Comparison of ENCODE assay signal across 8 cellular contexts in the genomic region with DNA sequence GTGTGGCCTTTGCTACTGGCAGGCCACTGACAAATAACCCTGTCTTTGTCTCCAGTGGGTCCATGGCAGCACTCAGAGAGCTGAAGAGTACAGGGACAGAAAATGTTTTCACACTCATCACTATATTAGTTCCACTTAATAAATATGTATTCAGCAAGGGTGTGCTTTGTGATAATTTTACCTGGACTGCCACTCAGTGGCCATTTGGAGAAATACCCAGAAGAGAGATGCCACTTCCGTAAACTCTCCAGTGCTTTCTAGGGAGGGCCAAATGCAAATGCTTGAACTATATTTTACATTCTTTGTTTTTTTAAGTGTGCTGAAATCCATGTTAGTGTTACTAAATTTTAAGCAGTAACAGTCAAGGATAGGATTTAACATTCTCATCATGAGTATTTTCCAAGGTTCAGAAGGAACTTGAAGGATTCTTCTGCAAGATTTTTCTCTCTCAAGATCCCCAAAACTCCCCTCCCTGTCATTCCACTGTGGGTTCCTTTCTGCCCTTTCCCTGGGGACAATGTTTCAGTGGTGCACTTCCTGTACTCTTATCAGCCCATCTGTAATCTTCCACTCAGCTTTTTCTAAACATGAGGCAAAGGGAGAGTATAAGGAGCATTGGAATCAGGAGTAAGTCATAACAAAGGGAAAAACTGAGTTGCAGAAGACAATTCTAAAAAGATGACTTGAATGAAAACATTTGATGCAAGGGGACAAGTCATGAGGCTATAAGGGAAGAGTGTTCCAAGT. TPM values are rescaled to one million over a fixed set of nuclear protein-coding genes. Genes with fewer than 3 reads are reported as not detected.
DNase-seq lines count a peak whose midpoint lies in the region; ATAC-seq and TF ChIP-seq lines count a peak whose summit lies in the region.

No MANE protein-coding gene starts in this region.

- intact Hi-C loops in left colon (cut with DNase I, micrococcal nuclease), result no loop called here
- intact Hi-C loops in vagina (cut with DNase I), result no loop called here

- no peak overlapping the region for H3K4me3 ChIP-seq in HAP-1
- no peak overlapping the region for H3K4me3 ChIP-seq in SK-N-SH (ENCODE audit: low read depth in 2 of 2, low read length in 1 of 2)
- no peak overlapping the region for H3K4me3 ChIP-seq in vagina

- H3F3A ChIP-seq in SK-N-SH (replicated peaks; ENCODE audit: insufficient read depth), result no peaks in the 10 kb centered on the region

- H3K9ac ChIP-seq in SK-N-SH, result no peak overlapping the region

- CTCF ChIA-PET in SK-N-SH (lab: Yijun Ruan, JAX), result interaction anchor here (0.9 to 2.9 kb wide), 15 partner anchors 9 to 537 kb away, joined by 3 to 13 read pairs (median 3); no protein-coding TSS in a partner anchor

- no peaks in the 10 kb centered on the region for H3K36me3 ChIP-seq in HAP-1 (replicated peaks)
- H3K36me3 ChIP-seq in SK-N-SH (replicated peaks in 1 of 2; ENCODE audit: control insufficient read depth in 1 of 2, insufficient read depth in 2 of 2, low read length in 1 of 2), result no peaks in the 10 kb centered on the region
- H3K36me3 ChIP-seq in vagina, result no peaks in the 10 kb centered on the region

- no peaks in the 10 kb centered on the region for H3K79me2 ChIP-seq in SK-N-SH (ENCODE audit: insufficient read depth)

- ATAC-seq in left colon (peak; percentile 77), GM21515 (IDR thresholded peaks at IDR 0.05; ENCODE audit: unreplicated experiment) (no peak)

- H3K27me3 ChIP-seq in HAP-1 (ENCODE audit: low read depth) (no peaks in the 10 kb centered on the region), SK-N-SH (ENCODE audit: insufficient read depth) (no peaks in the 10 kb centered on the region), vagina (no peaks in the 10 kb centered on the region)

- H3K4me2 ChIP-seq in SK-N-SH, result no peak overlapping the region

- WGBS in SK-N-SH (ENCODE audit: low lambda C conversion rate), result 25% methylated on average over 1 of the region's 1 CpG

- H3K27ac ChIP-seq in SK-N-SH (ENCODE audit: low read depth in 2 of 2, low read length in 1 of 2) (no peak overlapping the region), vagina (no peak overlapping the region)

- DNase-seq in DMS53 treated with DMSO at 0.1 percent for 48 hours (lab: John Stamatoyannopoulos, UW; ENCODE audit: unreplicated experiment) (peak; percentile 45), HAP-1 (ENCODE audit: low spot score in 2 of 2) (peak; percentile 45 to 73), SK-N-SH (peak; percentile 24), left colon (no peak), vagina (ENCODE audit: extremely low spot score in 2 of 2) (no peak), LoVo (ENCODE audit: low spot score) (no peak), ecto neural progenitor cell (ENCODE audit: low spot score) (no peak)

- POLR2A ChIA-PET in SK-N-SH (lab: Yijun Ruan, JAX), result no interaction called here

- TF ChIP-seq POLR2A in vagina (IDR thresholded peaks at IDR 0.05), result no peak

- peak; percentile 44 for TF ChIP-seq CTCF in SK-N-SH (IDR thresholded peaks at IDR 0.05)
- no peak for TF ChIP-seq CTCF in vagina (IDR thresholded peaks at IDR 0.05)

- no peak for TF ChIP-seq EP300 in SK-N-SH (IDR thresholded peaks at IDR 0.05; ENCODE audit: borderline replicate concordance in 1 of 2, low read depth in 1 of 2, low read length in 1 of 2)

- H4K20me1 ChIP-seq in SK-N-SH (ENCODE audit: insufficient read depth), result no peaks in the 10 kb centered on the region

- H3K9me3 ChIP-seq in HAP-1 (no peaks in the 10 kb centered on the region), SK-N-SH (no peaks in the 10 kb centered on the region), vagina (no peaks in the 10 kb centered on the region)

- in situ Hi-C loops in HAP-1 (cut with MboI; ENCODE audit: low sequenced_read_pairs), result loop anchor here (10.0 to 25.0 kb wide), 2 partner anchors 197 to 435 kb away; no protein-coding TSS in a partner anchor

- no peak overlapping the region for H2AFZ ChIP-seq in SK-N-SH (ENCODE audit: low read depth)

- peaks cover 11% of the 10 kb centered on the region for H3K4me1 ChIP-seq in HAP-1
- peaks cover 0 to 4% of the 10 kb centered on the region in 2 experiments; a peak in 2 of 4 replicates for H3K4me1 ChIP-seq in SK-N-SH (ENCODE audit: control insufficient read depth in 1 of 2, insufficient read depth in 2 of 2, low read depth in 1 of 2, low read length in 1 of 2)
- H3K4me1 ChIP-seq in vagina, result no peaks in the 10 kb centered on the region

- no peaks in the 10 kb centered on the region for H3K9me2 ChIP-seq in SK-N-SH

- peak; percentile 79 for TF ChIP-seq RAD21 in SK-N-SH (IDR thresholded peaks at IDR 0.05; ENCODE audit: low read length)

TF ChIP-seq in SK-N-SH, 30 proteins besides CTCF, POLR2A, EP300 and RAD21:
- TF ChIP-seq SMC3 (IDR thresholded peaks at IDR 0.05; ENCODE audit: low read depth, low read length) (peak; percentile 45; the same call in 1 of the 2 replicates), FOXJ3 (CRISPR knock-in tag; IDR thresholded peaks at IDR 0.05) (no peak), MXI1 (IDR thresholded peaks at IDR 0.05; ENCODE audit: low read depth, low read length) (no peak), RFX5 (IDR thresholded peaks at IDR 0.05; ENCODE audit: low read length) (no peak)
- TF ChIP-seq, protein P1, sequence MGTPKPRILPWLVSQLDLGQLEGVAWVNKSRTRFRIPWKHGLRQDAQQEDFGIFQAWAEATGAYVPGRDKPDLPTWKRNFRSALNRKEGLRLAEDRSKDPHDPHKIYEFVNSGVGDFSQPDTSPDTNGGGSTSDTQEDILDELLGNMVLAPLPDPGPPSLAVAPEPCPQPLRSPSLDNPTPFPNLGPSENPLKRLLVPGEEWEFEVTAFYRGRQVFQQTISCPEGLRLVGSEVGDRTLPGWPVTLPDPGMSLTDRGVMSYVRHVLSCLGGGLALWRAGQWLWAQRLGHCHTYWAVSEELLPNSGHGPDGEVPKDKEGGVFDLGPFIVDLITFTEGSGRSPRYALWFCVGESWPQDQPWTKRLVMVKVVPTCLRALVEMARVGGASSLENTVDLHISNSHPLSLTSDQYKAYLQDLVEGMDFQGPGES (IDR thresholded peaks at IDR 0.05; ENCODE audit: low read depth, low read length), result no peak
TF ChIP-seq in SK-N-SH: peak in this region for 1.

RNA-seq across cellular contexts. Expression of a gene that starts 46.0 kb away (rescaled TPM):
- polyA plus RNA-seq in SK-N-SH (2012; rRNA removed), result not detected in 2 replicates
- polyA plus RNA-seq in SK-N-SH (2012; cell fraction: cytosol; rRNA removed), result not detected in 2 replicates
- not detected in 2 replicates for polyA plus RNA-seq in SK-N-SH (2012; cell fraction: nucleus; rRNA removed)
- total RNA-seq in left colon (not detected), vagina (not detected)

Comparison
In these comparisons a context has a peak if more than half of its experiments do, and no peak if none do; other contexts are left out.
1. DNase-seq: peak in DMS53 treated with DMSO at 0.1 percent for 48 hours (single experiment), HAP-1 (2 of 2) and SK-N-SH (single experiment); none in left colon (0 of 2), vagina (0 of 2), LoVo (single experiment) and ecto neural progenitor cell (single experiment).